Comparison of ENCODE assay signal across 1 cellular context in genomic region chr19:45154064-45154827, GRCh38.
TF ChIP-seq lines count a peak whose summit lies in the region.

No MANE protein-coding gene starts in this region.

TF ChIP-seq in HepG2, 621 proteins besides CTCF, POLR2A, EP300 and RAD21 (continued from another document and continues in another):
- TF ChIP-seq TEF (CRISPR knock-in tag; IDR thresholded peaks at IDR 0.05) = no peak
- TF ChIP-seq MYC (CRISPR knock-in tag; IDR thresholded peaks at IDR 0.05; ENCODE audit: borderline replicate concordance) = peak; percentile 67; the same call in 1 of the 2 replicates
- no peak for TF ChIP-seq KDM4B (CRISPR knock-in tag; IDR thresholded peaks at IDR 0.05)
- no peak for TF ChIP-seq ZNF17 (CRISPR knock-in tag; IDR thresholded peaks at IDR 0.05)
- TF ChIP-seq RFX5 (IDR thresholded peaks at IDR 0.05; ENCODE audit: low read depth, low read length) = peak; percentile 37
- TF ChIP-seq KAT2B (IDR thresholded peaks at IDR 0.05; ENCODE audit: borderline replicate concordance, low read depth, low read length) = no peak
- TF ChIP-seq PHF5A (CRISPR knock-in tag; IDR thresholded peaks at IDR 0.05; ENCODE audit: low read depth, unreplicated experiment) = peak; percentile 34
- TF ChIP-seq XRCC5 (optimal IDR thresholded peaks at IDR 0.05; ENCODE audit: low read length) = no peak
- TF ChIP-seq RXRB (CRISPR knock-in tag; IDR thresholded peaks at IDR 0.05; ENCODE audit: borderline replicate concordance) = peak; percentile 81; the same call in 1 of the 2 replicates
- TF ChIP-seq PCBP2 (optimal IDR thresholded peaks at IDR 0.05; ENCODE audit: low read depth, low read length, poor library complexity, severe bottlenecking) = no peak
- TF ChIP-seq NRL (CRISPR knock-in tag; IDR thresholded peaks at IDR 0.05; ENCODE audit: borderline replicate concordance) = no peak
- no peak for TF ChIP-seq MAFG (CRISPR knock-in tag; IDR thresholded peaks at IDR 0.05)
- TF ChIP-seq ZNF7 (CRISPR knock-in tag; IDR thresholded peaks at IDR 0.05) = no peak
- no peak for TF ChIP-seq SOX13 (IDR thresholded peaks at IDR 0.05)
- peak in 1 of 2 experiments; percentile 64; a peak in 2 of 4 replicates for TF ChIP-seq SOX13 (CRISPR knock-in tag; conservative IDR thresholded peaks at IDR 0.05 in 1 of 2, IDR thresholded peaks at IDR 0.05 in 1 of 2)
- TF ChIP-seq ZNF639 (CRISPR knock-in tag; conservative IDR thresholded peaks at IDR 0.05) = no peak
- TF ChIP-seq, protein P1, sequence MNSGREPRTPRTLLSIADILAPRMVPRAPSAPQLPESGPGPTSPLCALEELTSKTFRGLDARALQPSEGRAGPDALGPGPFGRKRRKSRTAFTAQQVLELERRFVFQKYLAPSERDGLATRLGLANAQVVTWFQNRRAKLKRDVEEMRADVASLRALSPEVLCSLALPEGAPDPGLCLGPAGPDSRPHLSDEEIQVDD (CRISPR knock-in tag; IDR thresholded peaks at IDR 0.05; ENCODE audit: borderline replicate concordance) = no peak
- TF ChIP-seq ZC3H4 (CRISPR knock-in tag; IDR thresholded peaks at IDR 0.05; ENCODE audit: borderline replicate concordance) = no peak
- no peak for TF ChIP-seq SMARCC2 (IDR thresholded peaks at IDR 0.05)
- peak; percentile 23; the same call in 1 of the 2 replicates for TF ChIP-seq ZNF761 (CRISPR knock-in tag; conservative IDR thresholded peaks at IDR 0.05)
- no peak for TF ChIP-seq ZSCAN5A (CRISPR knock-in tag; IDR thresholded peaks at IDR 0.05; ENCODE audit: borderline replicate concordance)
- TF ChIP-seq, protein P2, sequence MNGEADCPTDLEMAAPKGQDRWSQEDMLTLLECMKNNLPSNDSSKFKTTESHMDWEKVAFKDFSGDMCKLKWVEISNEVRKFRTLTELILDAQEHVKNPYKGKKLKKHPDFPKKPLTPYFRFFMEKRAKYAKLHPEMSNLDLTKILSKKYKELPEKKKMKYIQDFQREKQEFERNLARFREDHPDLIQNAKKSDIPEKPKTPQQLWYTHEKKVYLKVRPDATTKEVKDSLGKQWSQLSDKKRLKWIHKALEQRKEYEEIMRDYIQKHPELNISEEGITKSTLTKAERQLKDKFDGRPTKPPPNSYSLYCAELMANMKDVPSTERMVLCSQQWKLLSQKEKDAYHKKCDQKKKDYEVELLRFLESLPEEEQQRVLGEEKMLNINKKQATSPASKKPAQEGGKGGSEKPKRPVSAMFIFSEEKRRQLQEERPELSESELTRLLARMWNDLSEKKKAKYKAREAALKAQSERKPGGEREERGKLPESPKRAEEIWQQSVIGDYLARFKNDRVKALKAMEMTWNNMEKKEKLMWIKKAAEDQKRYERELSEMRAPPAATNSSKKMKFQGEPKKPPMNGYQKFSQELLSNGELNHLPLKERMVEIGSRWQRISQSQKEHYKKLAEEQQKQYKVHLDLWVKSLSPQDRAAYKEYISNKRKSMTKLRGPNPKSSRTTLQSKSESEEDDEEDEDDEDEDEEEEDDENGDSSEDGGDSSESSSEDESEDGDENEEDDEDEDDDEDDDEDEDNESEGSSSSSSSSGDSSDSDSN (CRISPR knock-in tag; IDR thresholded peaks at IDR 0.05) = 0 out of 2 replicates have a peak, but pooled peaks have one; percentile 23
- TF ChIP-seq, protein P3, sequence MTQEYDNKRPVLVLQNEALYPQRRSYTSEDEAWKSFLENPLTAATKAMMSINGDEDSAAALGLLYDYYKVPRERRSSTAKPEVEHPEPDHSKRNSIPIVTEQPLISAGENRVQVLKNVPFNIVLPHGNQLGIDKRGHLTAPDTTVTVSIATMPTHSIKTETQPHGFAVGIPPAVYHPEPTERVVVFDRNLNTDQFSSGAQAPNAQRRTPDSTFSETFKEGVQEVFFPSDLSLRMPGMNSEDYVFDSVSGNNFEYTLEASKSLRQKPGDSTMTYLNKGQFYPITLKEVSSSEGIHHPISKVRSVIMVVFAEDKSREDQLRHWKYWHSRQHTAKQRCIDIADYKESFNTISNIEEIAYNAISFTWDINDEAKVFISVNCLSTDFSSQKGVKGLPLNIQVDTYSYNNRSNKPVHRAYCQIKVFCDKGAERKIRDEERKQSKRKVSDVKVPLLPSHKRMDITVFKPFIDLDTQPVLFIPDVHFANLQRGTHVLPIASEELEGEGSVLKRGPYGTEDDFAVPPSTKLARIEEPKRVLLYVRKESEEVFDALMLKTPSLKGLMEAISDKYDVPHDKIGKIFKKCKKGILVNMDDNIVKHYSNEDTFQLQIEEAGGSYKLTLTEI (CRISPR knock-in tag; conservative IDR thresholded peaks at IDR 0.05) = no peak
- TF ChIP-seq ZBTB7B (CRISPR knock-in tag; IDR thresholded peaks at IDR 0.05) = 0 out of 2 replicates have a peak, but pooled peaks have one; percentile 12
- TF ChIP-seq ZBTB7A (CRISPR knock-in tag; IDR thresholded peaks at IDR 0.05) = peak; percentile 22; the same call in 1 of the 2 replicates
- TF ChIP-seq ZNF777 (CRISPR knock-in tag; IDR thresholded peaks at IDR 0.05) = no peak
- TF ChIP-seq MTERF4 (CRISPR knock-in tag; IDR thresholded peaks at IDR 0.05) = no peak
- no peak for TF ChIP-seq HIC2 (CRISPR knock-in tag; IDR thresholded peaks at IDR 0.05; ENCODE audit: low read depth)
- TF ChIP-seq ZNF501 (CRISPR knock-in tag; IDR thresholded peaks at IDR 0.05) = peak; percentile 42; the same call in 1 of the 2 replicates
- TF ChIP-seq FOXC1 (CRISPR knock-in tag; IDR thresholded peaks at IDR 0.05; ENCODE audit: borderline replicate concordance) = no peak
- TF ChIP-seq ZNF101 (CRISPR knock-in tag; IDR thresholded peaks at IDR 0.05; ENCODE audit: borderline replicate concordance, low read depth) = no peak
- TF ChIP-seq ZNF652 (CRISPR knock-in tag; IDR thresholded peaks at IDR 0.05; ENCODE audit: borderline replicate concordance, low read depth) = no peak
- TF ChIP-seq FOXA3 (CRISPR knock-in tag; IDR thresholded peaks at IDR 0.05) = no peak; the same call in 1 of the 2 replicates
- no peak for TF ChIP-seq RBAK (CRISPR knock-in tag; IDR thresholded peaks at IDR 0.05)
- TF ChIP-seq ZSCAN20 (CRISPR knock-in tag; IDR thresholded peaks at IDR 0.05; ENCODE audit: borderline replicate concordance) = no peak
- TF ChIP-seq TOPORS (CRISPR knock-in tag; IDR thresholded peaks at IDR 0.05) = no peak
- TF ChIP-seq ZNF576 (CRISPR knock-in tag; IDR thresholded peaks at IDR 0.05) = no peak
- TF ChIP-seq, protein P4, sequence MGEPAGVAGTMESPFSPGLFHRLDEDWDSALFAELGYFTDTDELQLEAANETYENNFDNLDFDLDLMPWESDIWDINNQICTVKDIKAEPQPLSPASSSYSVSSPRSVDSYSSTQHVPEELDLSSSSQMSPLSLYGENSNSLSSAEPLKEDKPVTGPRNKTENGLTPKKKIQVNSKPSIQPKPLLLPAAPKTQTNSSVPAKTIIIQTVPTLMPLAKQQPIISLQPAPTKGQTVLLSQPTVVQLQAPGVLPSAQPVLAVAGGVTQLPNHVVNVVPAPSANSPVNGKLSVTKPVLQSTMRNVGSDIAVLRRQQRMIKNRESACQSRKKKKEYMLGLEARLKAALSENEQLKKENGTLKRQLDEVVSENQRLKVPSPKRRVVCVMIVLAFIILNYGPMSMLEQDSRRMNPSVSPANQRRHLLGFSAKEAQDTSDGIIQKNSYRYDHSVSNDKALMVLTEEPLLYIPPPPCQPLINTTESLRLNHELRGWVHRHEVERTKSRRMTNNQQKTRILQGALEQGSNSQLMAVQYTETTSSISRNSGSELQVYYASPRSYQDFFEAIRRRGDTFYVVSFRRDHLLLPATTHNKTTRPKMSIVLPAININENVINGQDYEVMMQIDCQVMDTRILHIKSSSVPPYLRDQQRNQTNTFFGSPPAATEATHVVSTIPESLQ (CRISPR knock-in tag; conservative IDR thresholded peaks at IDR 0.05) = no peak
- TF ChIP-seq MAFK (conservative IDR thresholded peaks at IDR 0.05 in 1 of 2, IDR thresholded peaks at IDR 0.05 in 1 of 2; ENCODE audit: low read length in 2 of 2) = no peak
- TF ChIP-seq ZNF251 (CRISPR knock-in tag; IDR thresholded peaks at IDR 0.05) = no peak
- TF ChIP-seq RAD51 (IDR thresholded peaks at IDR 0.05; ENCODE audit: borderline replicate concordance) = no peak
- no peak for TF ChIP-seq STAG1 (CRISPR knock-in tag; IDR thresholded peaks at IDR 0.05)
- TF ChIP-seq, protein P5, sequence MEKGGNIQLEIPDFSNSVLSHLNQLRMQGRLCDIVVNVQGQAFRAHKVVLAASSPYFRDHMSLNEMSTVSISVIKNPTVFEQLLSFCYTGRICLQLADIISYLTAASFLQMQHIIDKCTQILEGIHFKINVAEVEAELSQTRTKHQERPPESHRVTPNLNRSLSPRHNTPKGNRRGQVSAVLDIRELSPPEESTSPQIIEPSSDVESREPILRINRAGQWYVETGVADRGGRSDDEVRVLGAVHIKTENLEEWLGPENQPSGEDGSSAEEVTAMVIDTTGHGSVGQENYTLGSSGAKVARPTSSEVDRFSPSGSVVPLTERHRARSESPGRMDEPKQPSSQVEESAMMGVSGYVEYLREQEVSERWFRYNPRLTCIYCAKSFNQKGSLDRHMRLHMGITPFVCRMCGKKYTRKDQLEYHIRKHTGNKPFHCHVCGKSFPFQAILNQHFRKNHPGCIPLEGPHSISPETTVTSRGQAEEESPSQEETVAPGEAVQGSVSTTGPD (CRISPR knock-in tag; IDR thresholded peaks at IDR 0.05) = no peak
- no peak for TF ChIP-seq TERF1 (CRISPR knock-in tag; IDR thresholded peaks at IDR 0.05)
- 0 out of 2 replicates have a peak, but pooled peaks have one; percentile 35 for TF ChIP-seq ZNF292 (CRISPR knock-in tag; IDR thresholded peaks at IDR 0.05; ENCODE audit: borderline replicate concordance, low read depth)
- no peak for TF ChIP-seq ZNF766 (CRISPR knock-in tag; IDR thresholded peaks at IDR 0.05; ENCODE audit: borderline replicate concordance)
- no peak for TF ChIP-seq ZBTB8A (CRISPR knock-in tag; IDR thresholded peaks at IDR 0.05; ENCODE audit: borderline replicate concordance, low read depth)
- TF ChIP-seq REXO4 (CRISPR knock-in tag; IDR thresholded peaks at IDR 0.05; ENCODE audit: borderline replicate concordance) = no peak
- TF ChIP-seq ZNF44 (CRISPR knock-in tag; IDR thresholded peaks at IDR 0.05) = 0 out of 2 replicates have a peak, but pooled peaks have one; percentile 12
- peak; percentile 22; the same call in 1 of the 2 replicates for TF ChIP-seq ZNF605 (CRISPR knock-in tag; IDR thresholded peaks at IDR 0.05)
